ENCODE assay signal across 8 cellular contexts in the genomic region with DNA sequence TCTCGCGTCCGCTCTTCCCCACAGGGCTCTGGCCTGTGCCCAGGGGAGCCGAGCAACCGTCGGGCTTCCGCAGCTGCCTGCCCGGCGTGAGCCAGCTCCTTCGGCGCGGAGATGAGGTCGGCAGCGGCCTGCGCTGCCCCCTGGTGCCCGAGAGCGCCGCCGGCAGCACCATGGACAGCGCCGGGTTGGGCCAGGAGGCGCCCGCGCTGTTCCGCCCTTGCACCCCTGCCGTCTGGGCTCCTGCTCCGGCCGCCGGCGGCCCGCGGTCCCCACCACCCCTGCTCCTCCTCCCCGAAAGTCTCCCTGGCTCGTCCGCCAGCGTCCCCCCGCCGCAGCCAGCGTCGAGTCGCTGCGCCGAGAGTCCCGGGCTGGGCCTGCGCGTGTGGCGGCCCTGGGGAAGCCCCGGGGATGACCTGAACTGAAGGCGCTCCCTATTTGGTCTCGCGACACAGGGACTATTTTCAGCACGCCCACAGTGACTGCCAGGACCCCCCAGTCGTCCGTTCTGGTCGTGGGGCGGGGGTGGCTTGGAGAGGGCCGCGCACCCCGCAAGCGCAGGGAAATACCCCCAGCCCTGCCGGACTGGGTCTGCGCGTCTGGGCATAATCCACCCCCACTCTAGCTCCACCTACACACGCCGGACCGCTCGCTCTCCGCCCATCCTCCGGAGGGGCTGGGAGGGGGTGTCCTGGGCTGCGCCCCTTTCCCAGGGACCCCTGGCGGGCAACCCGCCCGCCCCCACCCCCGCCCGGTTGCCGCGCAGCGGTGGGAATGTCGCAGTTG. TPM values are rescaled to one million over a fixed set of nuclear protein-coding genes. Genes with fewer than 3 reads are reported as not detected.
A peak's percentile ranks its signal among the peaks of the same experiment; 100 is the strongest.
DNase-seq lines count a peak whose midpoint lies in the region; ATAC-seq, FAIRE-seq and TF ChIP-seq lines count a peak whose summit lies in the region.

No MANE protein-coding gene starts in this region.

- FAIRE-seq in RCC 7860 (lab: Jason Lieb, UNC) = no peak

- peak overlapping the region; percentile 43 for H3K9ac ChIP-seq in HUES6 (ENCODE audit: low read length)

- no peaks in the 10 kb centered on the region for H3K9me3 ChIP-seq in HUES6 (ENCODE audit: control insufficient read depth, insufficient read depth, low read depth, low read length)
- H3K9me3 ChIP-seq in thoracic aorta = no peaks in the 10 kb centered on the region

- H3K36me3 ChIP-seq in HUES6 (ENCODE audit: control insufficient read depth, insufficient read depth, low read length) = no peaks in the 10 kb centered on the region
- no peaks in the 10 kb centered on the region for H3K36me3 ChIP-seq in thoracic aorta

- no peaks in the 10 kb centered on the region for H3K9me3 Mint-ChIP-seq in activated T-helper 17 cell treated with anti-CD3 and anti-CD28 coated beads, Interleukin-2, amount 50 U/mL, for 72 hours

- H3K36me3 Mint-ChIP-seq in activated T-helper 17 cell treated with anti-CD3 and anti-CD28 coated beads, Interleukin-2, amount 50 U/mL, for 72 hours (ENCODE audit: low read depth) = peaks cover 6% of the 10 kb centered on the region

- in situ Hi-C loops in GM13977 (cut with MboI; ENCODE audit: low pct_unique_long_range_greater_than_20kb, low sequenced_read_pairs, unreplicated experiment) = loop anchor here (10.0 kb wide), 2 partner anchors 100 to 160 kb away; no protein-coding TSS in a partner anchor

- TF ChIP-seq CTCF in GM13977 (IDR thresholded peaks at IDR 0.05; ENCODE audit: extremely low read depth, insufficient read depth, missing control alignments) (peak; percentile 94), fibroblast of villous mesenchyme (IDR thresholded peaks at IDR 0.05; ENCODE audit: insufficient read depth, low read depth, low read length) (peak; percentile 84), omental fat pad (IDR thresholded peaks at IDR 0.05) (peak in 1 of 3 donors; percentile 76), thoracic aorta (IDR thresholded peaks at IDR 0.05) (peak; percentile 86)

- peak; percentile 53 for DNase-seq in A172 (ENCODE audit: low spot score)
- DNase-seq in GM13977 (ENCODE audit: low spot score) = peak; percentile 95
- DNase-seq in RCC 7860 (ENCODE audit: low spot score) = peak; percentile 50
- DNase-seq in fibroblast of villous mesenchyme (ENCODE audit: low read depth) = peak; percentile 73
- peak; percentile 53 for DNase-seq in omental fat pad (ENCODE audit: low spot score)
- DNase-seq in thoracic aorta (ENCODE audit: low spot score) = no peak

- H3K4me1 ChIP-seq in HUES6 (ENCODE audit: control insufficient read depth, insufficient read depth, low read length) = peaks cover 34% of the 10 kb centered on the region
- H3K4me1 ChIP-seq in thoracic aorta (ENCODE audit: control insufficient read depth in 1 of 2, low read depth in 2 of 2) = peaks cover 6 to 15% of the 10 kb centered on the region in 2 donors

- H3K4me3 Mint-ChIP-seq in activated T-helper 17 cell treated with anti-CD3 and anti-CD28 coated beads, Interleukin-2, amount 50 U/mL, for 72 hours = no peak overlapping the region

- peaks cover 24% of the 10 kb centered on the region for H3K27me3 Mint-ChIP-seq in activated T-helper 17 cell treated with anti-CD3 and anti-CD28 coated beads, Interleukin-2, amount 50 U/mL, for 72 hours

- H3K27ac ChIP-seq in HUES6 (ENCODE audit: low read depth, low read length) = no peak overlapping the region
- H3K27ac ChIP-seq in thoracic aorta = no peak overlapping the region

- H3K4me1 Mint-ChIP-seq in activated T-helper 17 cell treated with anti-CD3 and anti-CD28 coated beads, Interleukin-2, amount 50 U/mL, for 72 hours = peaks cover 9% of the 10 kb centered on the region

- ATAC-seq in activated T-helper 17 cell treated with anti-CD3 and anti-CD28 coated beads, Interleukin-2, amount 50 U/mL, for 72 hours (replicated peaks) = peak; percentile 85
- peak; percentile 59 for ATAC-seq in omental fat pad (ENCODE audit: low FRiP score)
- ATAC-seq in thoracic aorta (ENCODE audit: insufficient number of reproducible peaks, low FRiP score, low read depth) = no peak

- peak overlapping the region; percentile 71 for H3K4me3 ChIP-seq in HUES6 (ENCODE audit: low read depth, low read length)
- peak overlapping the region; percentile 53 for H3K4me3 ChIP-seq in fibroblast of villous mesenchyme (ENCODE audit: low read depth, low read length)
- H3K4me3 ChIP-seq in thoracic aorta = peak overlapping the region; percentile 31

- no peak overlapping the region for H3K27ac Mint-ChIP-seq in activated T-helper 17 cell treated with anti-CD3 and anti-CD28 coated beads, Interleukin-2, amount 50 U/mL, for 72 hours

- peaks cover 90% of the 10 kb centered on the region for H3K27me3 ChIP-seq in HUES6 (ENCODE audit: control insufficient read depth, insufficient read depth, low read length)
- H3K27me3 ChIP-seq in thoracic aorta (replicated peaks; ENCODE audit: insufficient read depth) = peaks cover 42% of the 10 kb centered on the region

RNA-seq across cellular contexts. Expression of a gene that starts 1.3 kb away (rescaled TPM):
- total RNA-seq in A172 (2014; rRNA removed; shearing (Covaris generic)) = not detected in 2 replicates
- not detected for total RNA-seq in activated T-helper 17 cell treated with anti-CD3 and anti-CD28 coated beads, Interleukin-2, amount 50 U/mL, for 72 hours
- total RNA-seq in fibroblast of villous mesenchyme (not detected in 2 replicates), omental fat pad (not detected), thoracic aorta (not detected)

RNA-seq across cellular contexts. Expression of a gene that starts 9.5 kb away (rescaled TPM):
- total RNA-seq in A172 (2014; rRNA removed; shearing (Covaris generic)) = 62.7 and 66.4 TPM in 2 replicates
- total RNA-seq in activated T-helper 17 cell treated with anti-CD3 and anti-CD28 coated beads, Interleukin-2, amount 50 U/mL, for 72 hours = 10 to 100 TPM; 26.7 to 62.4 TPM
- total RNA-seq in fibroblast of villous mesenchyme (64.1 and 99.7 TPM in 2 replicates), omental fat pad (10 to 100 TPM; 47.7 to 70.2 (median 57.3) TPM), thoracic aorta (10 to 100 TPM; 65.3 to 90.0 TPM)

RNA-seq across cellular contexts. Expression of a gene that starts 15.6 kb away (rescaled TPM):
- 4.1 and 5.0 TPM in 2 replicates for total RNA-seq in A172 (2014; rRNA removed; shearing (Covaris generic))
- under 1 TPM; 0.39 to 0.40 TPM for total RNA-seq in activated T-helper 17 cell treated with anti-CD3 and anti-CD28 coated beads, Interleukin-2, amount 50 U/mL, for 72 hours
- 5.2 and 5.8 TPM in 2 replicates for total RNA-seq in fibroblast of villous mesenchyme
- 10 to 100 TPM; 10.9 to 19.8 (median 14.3) TPM for total RNA-seq in omental fat pad
- total RNA-seq in thoracic aorta = 1 to 10 TPM; 4.6 to 4.7 TPM

RNA-seq across cellular contexts. Expression of a gene that starts 39.4 kb away (rescaled TPM):
- total RNA-seq in A172 (2014; rRNA removed; shearing (Covaris generic)) = 4.0 and 6.3 TPM in 2 replicates
- 10 to 100 TPM; 20.1 to 21.9 TPM for total RNA-seq in activated T-helper 17 cell treated with anti-CD3 and anti-CD28 coated beads, Interleukin-2, amount 50 U/mL, for 72 hours
- 27.7 and 110 TPM in 2 replicates for total RNA-seq in fibroblast of villous mesenchyme
- 10 to 100 TPM in 2 of 4 donors, 1 to 10 TPM in 2; 5.2 to 48.2 (median 9.5) TPM for total RNA-seq in omental fat pad
- total RNA-seq in thoracic aorta = 10 to 100 TPM; 30.5 to 50.1 TPM

RNA-seq across cellular contexts. Expression of a gene that starts 45.9 kb away (rescaled TPM):
- 88.4 and 112 TPM in 2 replicates for total RNA-seq in A172 (2014; rRNA removed; shearing (Covaris generic))
- total RNA-seq in activated T-helper 17 cell treated with anti-CD3 and anti-CD28 coated beads, Interleukin-2, amount 50 U/mL, for 72 hours = 100 to 1,000 TPM; 437 to 506 TPM
- 80.5 and 97.6 TPM in 2 replicates for total RNA-seq in fibroblast of villous mesenchyme
- 100 to 1,000 TPM; 164 to 205 (median 191) TPM for total RNA-seq in omental fat pad
- total RNA-seq in thoracic aorta = 100 to 1,000 TPM in 1 of 2 donors, 10 to 100 TPM in 1; 80.4 to 130 TPM
